9 cellular contexts compared by ENCODE assay signal in genomic region chr6:134177236-134177635, GRCh38.
DNase-seq lines count a peak whose midpoint lies in the region; ATAC-seq and TF ChIP-seq lines count a peak whose summit lies in the region.
"Had no signal": no experiment of that assay in that cellular context is flagged by ENCODE, and none has a peak within 500 bp of the region (broad histone marks: within the 10 kb centered on the region; RNA-seq: fewer than 3 reads in every experiment).

No MANE protein-coding gene starts in this region.

- H3K9me3 ChIP-seq in left ventricle myocardium inferior (replicated peaks): no peaks in the 10 kb centered on the region
- H3K9me3 ChIP-seq in aorta (ENCODE audit: control insufficient read depth, low read length): no peaks in the 10 kb centered on the region

- WGBS in aorta, 2 donors: 82 to 93% methylated on average over 1 of the region's 1 CpG

- no peak overlapping the region for H3K4me3 Mint-ChIP-seq in chondrocyte (ENCODE audit: unreplicated experiment)
- peak overlapping the region; percentile 84 to 98 (median 96) for H3K4me3 Mint-ChIP-seq in naive B cell

- H3K27me3 ChIP-seq in left ventricle myocardium inferior (ENCODE audit: low read depth) (no peaks in the 10 kb centered on the region), aorta (ENCODE audit: control insufficient read depth in 1 of 2, insufficient read depth in 2 of 2, low read length in 1 of 2) (no peaks in the 10 kb centered on the region)

- DNase-seq in left ventricle myocardium inferior: no peak
- DNase-seq in left cardiac atrium: no peak
- no peak for DNase-seq in chondrocyte (ENCODE audit: low spot score)
- DNase-seq in naive B cell: no peak
- no peak for DNase-seq in aorta
- no peak for DNase-seq in glomerular visceral epithelial cell (ENCODE audit: extremely low spot score)
- DNase-seq: NCI-H1417 had no signal

- peak overlapping the region; percentile 99 for H3K27ac ChIP-seq in left ventricle myocardium inferior (replicated peaks)
- peak overlapping the region; percentile 11 to 72 for H3K27ac ChIP-seq in aorta (ENCODE audit: low read depth in 1 of 2, low read length in 2 of 2)

- H3K27ac Mint-ChIP-seq in chondrocyte (ENCODE audit: unreplicated experiment): peak overlapping the region; percentile 66
- peak overlapping the region in 4 of 6 donors; percentile 3 to 98 (median 56) for H3K27ac Mint-ChIP-seq in naive B cell

- H3K4me3 ChIP-seq in left ventricle myocardium inferior (peak overlapping the region; percentile 63), aorta (ENCODE audit: low read length in 2 of 2) (no peak overlapping the region)

- H3K4me1 Mint-ChIP-seq in chondrocyte (ENCODE audit: low read depth) (peaks cover 45% of the 10 kb centered on the region), naive B cell (peaks cover 29 to 54% (median 39%) of the 10 kb centered on the region in 3 donors)

- H3K36me3 ChIP-seq in left ventricle myocardium inferior: peaks cover 12% of the 10 kb centered on the region
- no peaks in the 10 kb centered on the region for H3K36me3 ChIP-seq in aorta (ENCODE audit: control insufficient read depth in 1 of 2, insufficient read depth in 2 of 2, low read length in 1 of 2)

- intact Hi-C loops in left ventricle myocardium inferior (cut with micrococcal nuclease) (no loop called here), left cardiac atrium (cut with DNase I) (loop anchor here (5.0 kb wide), 3 partner anchors 165 to 465 kb away; no protein-coding TSS in a partner anchor), aorta (cut with DNase I) (loop anchor here (5.0 to 10.0 kb wide), 2 partner anchors 195 to 198 kb away; no protein-coding TSS in a partner anchor)

- ATAC-seq in left cardiac atrium (no peak), naive B cell (ENCODE audit: low read depth in 2 of 2) (no peak), aorta (ENCODE audit: low FRiP score) (no peak), HG02571 (IDR thresholded peaks at IDR 0.05; ENCODE audit: unreplicated experiment) (no peak), GM21529 (IDR thresholded peaks at IDR 0.05; ENCODE audit: unreplicated experiment) (no peak)

- H3K4me1 ChIP-seq in left ventricle myocardium inferior: peaks cover 61% of the 10 kb centered on the region
- no peaks in the 10 kb centered on the region for H3K4me1 ChIP-seq in aorta (ENCODE audit: control insufficient read depth in 1 of 2, insufficient read depth in 2 of 2, low read length in 2 of 2)

- H3K36me3 Mint-ChIP-seq in chondrocyte (ENCODE audit: low read depth) (peaks cover 14% of the 10 kb centered on the region), naive B cell (no peaks in the 10 kb centered on the region)

- H3K9me3 Mint-ChIP-seq in chondrocyte (ENCODE audit: low read depth) (no peaks in the 10 kb centered on the region), naive B cell (no peaks in the 10 kb centered on the region)

- TF ChIP-seq CTCF in left ventricle myocardium inferior (IDR thresholded peaks at IDR 0.05; ENCODE audit: borderline replicate concordance) (no peak), chondrocyte (IDR thresholded peaks at IDR 0.05) (no peak)

- H3K27me3 Mint-ChIP-seq in chondrocyte (ENCODE audit: low read depth) (no peaks in the 10 kb centered on the region), naive B cell (no peaks in the 10 kb centered on the region)
